In genomic region chr12:104599272-104599984, GRCh38 we compare ENCODE assay signal across 22 cellular contexts.
DNase-seq lines count a peak whose midpoint lies in the region; ATAC-seq and TF ChIP-seq lines count a peak whose summit lies in the region.
"Had no signal": no experiment of that assay in that cellular context is flagged by ENCODE, and none has a peak within 500 bp of the region (broad histone marks: within the 10 kb centered on the region; RNA-seq: fewer than 3 reads in every experiment).

No MANE protein-coding gene starts in this region.

- H3K36me3 Mint-ChIP-seq in T-helper 17 cell (ENCODE audit: low read depth), result peaks cover 5% of the 10 kb centered on the region
- no peaks in the 10 kb centered on the region for H3K36me3 Mint-ChIP-seq in naive B cell
- H3K36me3 Mint-ChIP-seq in stimulated activated naive B cell treated with anti-CD40 and anti-IgM and Interleukin-4, amounts not matched to agents 10 μg/mL and 1 μg/mL and 100 μg/mL, for 72 hours, result peaks cover 46% of the 10 kb centered on the region in 2 donors

- DNase-seq in cardiac muscle cell (ENCODE audit: low read depth in 1 of 2, low spot score in 1 of 2) (no peak), left cardiac atrium (no peak), T-helper 17 cell (no peak), naive B cell (no peak), anterior cingulate cortex (lab: John Stamatoyannopoulos, UW) (no peak)
- DNase-seq in stimulated activated naive B cell treated with anti-CD40 and anti-IgM and Interleukin-4, amounts not matched to agents 10 μg/mL and 1 μg/mL and 100 μg/mL, for 72 hours, result no peak
- DNase-seq: AML-193; Calu3; CD4-positive, CD25-positive, alpha-beta regulatory T cell; EL; HFFc6; NCI-H1105; NCI-H1694; NCI-H2081 treated with DMSO at 0.1 percent for 48 hours; NCI-H446 treated with DMSO at 0.1 percent for 48 hours; NCI-H69; SHP77; SK-N-SH had no signal

- H3K4me1 ChIP-seq in cardiac muscle cell (ENCODE audit: low read depth), result peaks cover 30% of the 10 kb centered on the region

- no peak for ATAC-seq in left cardiac atrium
- ATAC-seq in T-helper 17 cell, result no peak
- ATAC-seq in naive B cell (ENCODE audit: low read depth in 2 of 2), result no peak
- ATAC-seq in stimulated activated naive B cell treated with anti-CD40 and anti-IgM and Interleukin-4, amounts not matched to agents 10 μg/mL and 1 μg/mL and 100 μg/mL, for 72 hours (replicated peaks), result no peak
- no peak for ATAC-seq in HG02763 (IDR thresholded peaks at IDR 0.05; ENCODE audit: unreplicated experiment)
- no peak for ATAC-seq in HG03097 (IDR thresholded peaks at IDR 0.05; ENCODE audit: low FRiP score, unreplicated experiment)

- H3K4me3 ChIP-seq in cardiac muscle cell, result no peak overlapping the region
- H3K4me3 ChIP-seq: GM12878 had no signal

- no peaks in the 10 kb centered on the region for H3K36me3 ChIP-seq in cardiac muscle cell

- no peak for TF ChIP-seq CTCF in cardiac muscle cell (IDR thresholded peaks at IDR 0.05; ENCODE audit: low read depth, low read length)

- H3K4me3 Mint-ChIP-seq in T-helper 17 cell, result no peak overlapping the region
- H3K4me3 Mint-ChIP-seq in naive B cell, result peak overlapping the region in 2 of 8 donors; percentile 32 to 57
- peak overlapping the region in 1 of 2 donors; percentile 59 for H3K4me3 Mint-ChIP-seq in stimulated activated naive B cell treated with anti-CD40 and anti-IgM and Interleukin-4, amounts not matched to agents 10 μg/mL and 1 μg/mL and 100 μg/mL, for 72 hours
- H3K4me3 Mint-ChIP-seq: HFFc6 had no signal

- peak overlapping the region; percentile 82 for H3K27ac ChIP-seq in cardiac muscle cell
- H3K27ac ChIP-seq: 22Rv1 had no signal

- H3K27me3 ChIP-seq in cardiac muscle cell, result no peaks in the 10 kb centered on the region

- H3K27me3 Mint-ChIP-seq in T-helper 17 cell (no peaks in the 10 kb centered on the region), naive B cell (no peaks in the 10 kb centered on the region)
- no peaks in the 10 kb centered on the region for H3K27me3 Mint-ChIP-seq in stimulated activated naive B cell treated with anti-CD40 and anti-IgM and Interleukin-4, amounts not matched to agents 10 μg/mL and 1 μg/mL and 100 μg/mL, for 72 hours
- H3K27me3 Mint-ChIP-seq: CD4-positive, CD25-positive, alpha-beta regulatory T cell had no signal

- no peaks in the 10 kb centered on the region for H3K9me3 Mint-ChIP-seq in naive B cell
- no peaks in the 10 kb centered on the region for H3K9me3 Mint-ChIP-seq in stimulated activated naive B cell treated with anti-CD40 and anti-IgM and Interleukin-4, amounts not matched to agents 10 μg/mL and 1 μg/mL and 100 μg/mL, for 72 hours
- H3K9me3 Mint-ChIP-seq: HFFc6 had no signal

- H3K4me1 Mint-ChIP-seq in T-helper 17 cell (peaks cover 46% of the 10 kb centered on the region), naive B cell (peaks cover 75 to 98% (median 88%) of the 10 kb centered on the region in 3 donors)
- peaks cover 69 to 98% of the 10 kb centered on the region in 2 donors for H3K4me1 Mint-ChIP-seq in stimulated activated naive B cell treated with anti-CD40 and anti-IgM and Interleukin-4, amounts not matched to agents 10 μg/mL and 1 μg/mL and 100 μg/mL, for 72 hours

- H3K27ac Mint-ChIP-seq in T-helper 17 cell (peak overlapping the region; percentile 92), naive B cell (peak overlapping the region in 5 of 6 donors; percentile 14 to 91 (median 72))
- H3K27ac Mint-ChIP-seq in stimulated activated naive B cell treated with anti-CD40 and anti-IgM and Interleukin-4, amounts not matched to agents 10 μg/mL and 1 μg/mL and 100 μg/mL, for 72 hours, result peak overlapping the region; percentile 37
- H3K27ac Mint-ChIP-seq: HFFc6 had no signal

- H3K9me3 ChIP-seq in cardiac muscle cell (ENCODE audit: low read depth) (no peaks in the 10 kb centered on the region), T-helper 17 cell (ENCODE audit: control insufficient read depth, low read length, poor library complexity, severe bottlenecking) (no peaks in the 10 kb centered on the region)
- H3K9me3 ChIP-seq: SK-N-SH had no signal

- intact Hi-C loops in left cardiac atrium (cut with DNase I), result no loop called here

Comparison
In these comparisons a context has a peak if more than half of its experiments do, and no peak if none do; other contexts are left out.
1. H3K27ac Mint-ChIP-seq: peak in every context shown above with its lines; median percentile 92 in T-helper 17 cell; 72 in naive B cell; 37 in stimulated activated naive B cell treated with anti-CD40 and anti-IgM and Interleukin-4, amounts not matched to agents 10 μg/mL and 1 μg/mL and 100 μg/mL, for 72 hours.